ENCODE assay signal across 19 cellular contexts in genomic region chr7:917255-918117, GRCh38. TPM values are rescaled to one million over a fixed set of nuclear protein-coding genes. Genes with fewer than 3 reads are reported as not detected.
DNase-seq lines count a peak whose midpoint lies in the region; ATAC-seq, FAIRE-seq and TF ChIP-seq lines count a peak whose summit lies in the region.
"Had no signal": no experiment of that assay in that cellular context is flagged by ENCODE, and none has a peak within 500 bp of the region (broad histone marks: within the 10 kb centered on the region; RNA-seq: fewer than 3 reads in every experiment).

No MANE protein-coding gene starts in this region.

- H4K20me1 ChIP-seq in HepG2 (ENCODE audit: insufficient read depth, low read length): no peaks in the 10 kb centered on the region
- H4K20me1 ChIP-seq: BLaER1 had no signal

- intact Hi-C loops in right lobe of liver (cut with DNase I): no loop called here
- intact Hi-C loops in HepG2 (cut with micrococcal nuclease; ENCODE audit: unreplicated experiment): no loop called here
- intact Hi-C loops in right cardiac atrium (cut with DNase I): loop anchor here in 1 of 4 donors (10.0 kb wide), 1 partner anchor 147 kb away; no protein-coding TSS in a partner anchor
- intact Hi-C loops in posterior vena cava (cut with DNase I): no loop called here

- TF ChIP-seq EP300 in HepG2 (IDR thresholded peaks at IDR 0.05; ENCODE audit: low read depth in 2 of 2, low read length in 2 of 2): no peak
- no peak for TF ChIP-seq EP300 in HepG2 (CRISPR knock-in tag; IDR thresholded peaks at IDR 0.05; ENCODE audit: borderline replicate concordance)

- TF ChIP-seq RAD21 in HepG2 (CRISPR knock-in tag; IDR thresholded peaks at IDR 0.05): no peak

- H3K9me3 ChIP-seq in right lobe of liver (no peaks in the 10 kb centered on the region), HepG2 (ENCODE audit: low read length) (no peaks in the 10 kb centered on the region), right cardiac atrium (ENCODE audit: control insufficient read depth, low read length) (no peaks in the 10 kb centered on the region)
- H3K9me3 ChIP-seq: BLaER1, Caco-2, pancreas, SK-N-SH, stomach had no signal

- WGBS in right lobe of liver (ENCODE audit: insufficient coverage, low coverage, low lambda C conversion rate, missing lambda C conversion rate): 85% methylated on average over 12 of the region's 33 CpGs
- 97% methylated on average over 25 of the region's 33 CpGs for WGBS in HepG2 (ENCODE audit: low lambda C conversion rate)
- WGBS in right cardiac atrium: 87% methylated on average over 29 of the region's 33 CpGs

- H3K4me1 ChIP-seq in right lobe of liver (no peaks in the 10 kb centered on the region), HepG2 (ENCODE audit: insufficient read depth, low read length) (peaks cover 6% of the 10 kb centered on the region; the same call in 1 of the 2 replicates), right cardiac atrium (ENCODE audit: control insufficient read depth, insufficient read depth, low read length) (no peaks in the 10 kb centered on the region)
- H3K4me1 ChIP-seq: Caco-2, pancreas had no signal

- TF ChIP-seq CTCF in right lobe of liver (IDR thresholded peaks at IDR 0.05) (no peak), HepG2 (CRISPR knock-in tag; IDR thresholded peaks at IDR 0.05) (no peak)

- H3K27ac ChIP-seq in right lobe of liver (no peak overlapping the region), HepG2 (ENCODE audit: extremely low read length, insufficient read depth, low read length) (no peak overlapping the region), right cardiac atrium (ENCODE audit: low read length) (no peak overlapping the region)
- H3K27ac ChIP-seq: BLaER1, pancreas, stomach had no signal

- no TSS peak for BruUV-seq in HepG2 (replicated peaks; lab: Mats Ljungman, UMichigan)

- POLR2A ChIA-PET in HepG2 (lab: Yijun Ruan, JAX): no interaction called here

- DNase-seq in right lobe of liver: peak in 2 of 3 donors; percentile 10 to 24
- no peak for DNase-seq in HepG2 (ENCODE audit: low spot score)
- peak; percentile 2 to 33 (median 31) for DNase-seq in right cardiac atrium
- peak; percentile 50 for DNase-seq in posterior vena cava (ENCODE audit: low spot score)
- no peak for DNase-seq in erythroblast (lab: John Stamatoyannopoulos, UW)
- DNase-seq in OCI-M2 (lab: John Stamatoyannopoulos, UW; ENCODE audit: unreplicated experiment): no peak
- DNase-seq: activated CD4-positive, alpha-beta T cell treated with anti-CD3 and anti-CD28 coated beads, Interleukin-2, amount 10 ng/mL, durations not matched to agents 24 days and 14 days; DND-41; H9; NCI-H1694 treated with DMSO at 0.1 percent for 48 hours; stimulated activated CD8-positive, alpha-beta memory T cell treated with anti-CD3 and anti-CD28 coated beads, Interleukin-4, amount 100 ng/mL, for 48 hours; stomach had no signal

- no peak overlapping the region for H2AFZ ChIP-seq in HepG2 (ENCODE audit: low read length)

- no peaks in the 10 kb centered on the region for H3K36me3 ChIP-seq in right lobe of liver
- no peaks in the 10 kb centered on the region for H3K36me3 ChIP-seq in HepG2 (replicated peaks in 1 of 2; ENCODE audit: control insufficient read depth in 1 of 2, insufficient read depth in 2 of 2, low read length in 2 of 2)
- H3K36me3 ChIP-seq: pancreas had no signal

- FAIRE-seq in HepG2 (lab: Jason Lieb, UNC): no peak
- FAIRE-seq: astrocyte, pancreas had no signal

- H3K4me3 ChIP-seq in right lobe of liver (no peak overlapping the region), HepG2 (replicated peaks in 1 of 3; ENCODE audit: insufficient read depth in 1 of 3, low read depth in 2 of 3, low read length in 3 of 3) (no peak overlapping the region), right cardiac atrium (ENCODE audit: low read length) (no peak overlapping the region)
- H3K4me3 ChIP-seq: BLaER1, pancreas, stomach had no signal

- in situ Hi-C loops in HepG2 (cut with HindIII; ENCODE audit: extremely low pct_ligation_motif_present, low pct_unique_long_range_greater_than_20kb): no loop called here

- no peak overlapping the region for H3K4me2 ChIP-seq in HepG2 (ENCODE audit: low read depth, low read length)
- H3K4me2 ChIP-seq: BLaER1 had no signal

- no peaks in the 10 kb centered on the region for H3K27me3 ChIP-seq in right lobe of liver
- H3K27me3 ChIP-seq in HepG2 (ENCODE audit: control insufficient read depth in 1 of 2, insufficient read depth in 2 of 2, low read length in 2 of 2): no peaks in the 10 kb centered on the region
- H3K27me3 ChIP-seq in right cardiac atrium (ENCODE audit: control insufficient read depth, insufficient read depth): no peaks in the 10 kb centered on the region
- H3K27me3 ChIP-seq: BLaER1, pancreas, stomach had no signal

- ATAC-seq in right lobe of liver: no peak
- ATAC-seq in HepG2: no peak
- ATAC-seq in right cardiac atrium: no peak
- ATAC-seq in GM18520 (IDR thresholded peaks at IDR 0.05; ENCODE audit: unreplicated experiment): no peak
- ATAC-seq: naive thymus-derived CD8-positive, alpha-beta T cell had no signal

- no peaks in the 10 kb centered on the region for H3K79me2 ChIP-seq in HepG2 (ENCODE audit: insufficient read depth, low read length)

- TF ChIP-seq POLR2A in right lobe of liver (IDR thresholded peaks at IDR 0.05): no peak
- TF ChIP-seq POLR2A in HepG2 (IDR thresholded peaks at IDR 0.05; ENCODE audit: insufficient read depth in 1 of 2, low read depth in 2 of 2, low read length in 2 of 2): no peak
- TF ChIP-seq POLR2A in erythroblast (IDR thresholded peaks at IDR 0.05; ENCODE audit: low read length): no peak

- H3K9ac ChIP-seq in HepG2 (ENCODE audit: insufficient read depth, low read depth, low read length): no peak overlapping the region
- H3K9ac ChIP-seq: BLaER1, SK-N-SH had no signal

- CTCF ChIA-PET in HepG2 (lab: Yijun Ruan, JAX; ENCODE audit: low intra/inter-chr PET ratio, low total read pairs): no interaction called here

RNA-seq across cellular contexts. Expression of gene ADAP1, which starts 37.0 kb away (rescaled TPM):
- total RNA-seq in right lobe of liver (1 to 10 TPM; 1.4 to 4.2 (median 2.7) TPM), HepG2 (2016; rRNA removed; fragmentation: Illumina TruSeq; extraction: Trizol) (18.3 and 24.6 TPM in 2 replicates), right cardiac atrium (1 to 10 TPM; 4.8 to 7.1 (median 6.4) TPM), posterior vena cava (10 to 100 TPM; 16.3 to 17.8 TPM)
- 23.5 and 25.0 TPM in 2 replicates for total RNA-seq in HepG2 (2016; cell fraction: cytosol; rRNA removed; fragmentation: Illumina TruSeq; extraction: Trizol; ENCODE audit: low read depth)
- 16.6 and 27.2 TPM in 2 replicates for total RNA-seq in HepG2 (2016; cell fraction: insoluble cytoplasmic fraction; rRNA removed; fragmentation: Illumina TruSeq; extraction: Trizol)
- 46.3 and 47.4 TPM in 2 replicates for total RNA-seq in HepG2 (2016; cell fraction: membrane; rRNA removed; fragmentation: Illumina TruSeq; extraction: Trizol)
- 13.2 TPM in 2 replicates for total RNA-seq in HepG2 (2016; cell fraction: nucleus; rRNA removed; fragmentation: Illumina TruSeq; extraction: Trizol)
- polyA plus RNA-seq in HepG2 (2011; rRNA removed) (10.5 and 15.0 TPM in 2 replicates), right cardiac atrium (8.4 TPM)
- 11.8 and 14.5 TPM in 2 replicates for polyA plus RNA-seq in HepG2 (2011; cell fraction: cytosol; rRNA removed)
- polyA plus RNA-seq in HepG2 (2011; cell fraction: nucleus; rRNA removed): 19.8 and 24.0 TPM in 2 replicates
- polyA plus RNA-seq in HepG2 (2012): 15.3 and 21.4 TPM in 2 replicates
- 24.2 and 28.1 TPM in 2 replicates for polyA plus RNA-seq in HepG2 (2016; cell fraction: cytosol; fragmentation: Illumina TruSeq; extraction: Trizol; ENCODE audit: low read depth)
- polyA plus RNA-seq in HepG2 (2016; cell fraction: insoluble cytoplasmic fraction; fragmentation: Illumina TruSeq; extraction: Trizol; ENCODE audit: low read depth): 17.0 and 28.9 TPM in 2 replicates
- polyA plus RNA-seq in HepG2 (2016; cell fraction: membrane; fragmentation: Illumina TruSeq; extraction: Trizol; ENCODE audit: low read depth): 45.2 and 45.4 TPM in 2 replicates
- polyA plus RNA-seq in HepG2 (2016; cell fraction: nucleus; fragmentation: Illumina TruSeq; extraction: Trizol; ENCODE audit: insufficient read depth, low read depth): 26.8 and 30.8 TPM in 2 replicates
- polyA minus RNA-seq in HepG2 (2011; rRNA and poly(A)+ RNA removed; ENCODE audit: low replicate concordance): 3.5 and 14.9 TPM in 2 replicates
- polyA minus RNA-seq in HepG2 (2011; cell fraction: cytosol; rRNA and poly(A)+ RNA removed): 7.5 and 11.2 TPM in 2 replicates
- 5.2 and 7.6 TPM in 2 replicates for polyA minus RNA-seq in HepG2 (2011; cell fraction: nucleus; rRNA and poly(A)+ RNA removed)

RNA-seq across cellular contexts. Expression of gene GET4, which starts 41.1 kb away (rescaled TPM):
- total RNA-seq in right lobe of liver (10 to 100 TPM; 15.6 to 38.3 (median 28.3) TPM), HepG2 (2016; rRNA removed; fragmentation: Illumina TruSeq; extraction: Trizol) (28.2 and 31.6 TPM in 2 replicates), right cardiac atrium (10 to 100 TPM; 20.1 to 23.6 (median 22.2) TPM), posterior vena cava (10 to 100 TPM; 13.2 to 16.3 TPM)
- total RNA-seq in HepG2 (2016; cell fraction: cytosol; rRNA removed; fragmentation: Illumina TruSeq; extraction: Trizol; ENCODE audit: low read depth): 7.8 and 8.0 TPM in 2 replicates
- 27.8 and 31.5 TPM in 2 replicates for total RNA-seq in HepG2 (2016; cell fraction: insoluble cytoplasmic fraction; rRNA removed; fragmentation: Illumina TruSeq; extraction: Trizol)
- 18.9 and 22.1 TPM in 2 replicates for total RNA-seq in HepG2 (2016; cell fraction: membrane; rRNA removed; fragmentation: Illumina TruSeq; extraction: Trizol)
- total RNA-seq in HepG2 (2016; cell fraction: nucleus; rRNA removed; fragmentation: Illumina TruSeq; extraction: Trizol): 26.6 and 28.2 TPM in 2 replicates
- polyA plus RNA-seq in HepG2 (2011; rRNA removed) (35.2 and 44.4 TPM in 2 replicates), right cardiac atrium (22.2 TPM)
- 32.6 and 49.3 TPM in 2 replicates for polyA plus RNA-seq in HepG2 (2011; cell fraction: cytosol; rRNA removed)
- 186 and 201 TPM in 2 replicates for polyA plus RNA-seq in HepG2 (2011; cell fraction: nucleus; rRNA removed)
- 33.0 and 39.4 TPM in 2 replicates for polyA plus RNA-seq in HepG2 (2012)
- polyA plus RNA-seq in HepG2 (2016; cell fraction: cytosol; fragmentation: Illumina TruSeq; extraction: Trizol; ENCODE audit: low read depth): 13.8 and 16.4 TPM in 2 replicates
- 49.1 and 51.2 TPM in 2 replicates for polyA plus RNA-seq in HepG2 (2016; cell fraction: insoluble cytoplasmic fraction; fragmentation: Illumina TruSeq; extraction: Trizol; ENCODE audit: low read depth)
- polyA plus RNA-seq in HepG2 (2016; cell fraction: membrane; fragmentation: Illumina TruSeq; extraction: Trizol; ENCODE audit: low read depth): 21.9 and 26.3 TPM in 2 replicates
- polyA plus RNA-seq in HepG2 (2016; cell fraction: nucleus; fragmentation: Illumina TruSeq; extraction: Trizol; ENCODE audit: insufficient read depth, low read depth): 111 and 112 TPM in 2 replicates
- 16.3 and 17.4 TPM in 2 replicates for polyA minus RNA-seq in HepG2 (2011; rRNA and poly(A)+ RNA removed; ENCODE audit: low replicate concordance)
- 9.7 and 12.6 TPM in 2 replicates for polyA minus RNA-seq in HepG2 (2011; cell fraction: cytosol; rRNA and poly(A)+ RNA removed)
- 19.2 and 26.4 TPM in 2 replicates for polyA minus RNA-seq in HepG2 (2011; cell fraction: nucleus; rRNA and poly(A)+ RNA removed)

RNA-seq across cellular contexts. Expression of gene COX19, which starts 57.9 kb away (rescaled TPM):
- total RNA-seq in right lobe of liver (1 to 10 TPM; 3.2 to 6.5 (median 4.0) TPM), HepG2 (2016; rRNA removed; fragmentation: Illumina TruSeq; extraction: Trizol) (6.5 and 11.5 TPM in 2 replicates), right cardiac atrium (1 to 10 TPM; 6.3 to 8.8 (median 7.8) TPM), posterior vena cava (1 to 10 TPM; 5.9 to 8.4 TPM)
- 2.6 and 3.0 TPM in 2 replicates for total RNA-seq in HepG2 (2016; cell fraction: cytosol; rRNA removed; fragmentation: Illumina TruSeq; extraction: Trizol; ENCODE audit: low read depth)
- 7.4 and 15.2 TPM in 2 replicates for total RNA-seq in HepG2 (2016; cell fraction: insoluble cytoplasmic fraction; rRNA removed; fragmentation: Illumina TruSeq; extraction: Trizol)
- total RNA-seq in HepG2 (2016; cell fraction: membrane; rRNA removed; fragmentation: Illumina TruSeq; extraction: Trizol): 7.6 and 8.2 TPM in 2 replicates
- 21.5 and 23.4 TPM in 2 replicates for total RNA-seq in HepG2 (2016; cell fraction: nucleus; rRNA removed; fragmentation: Illumina TruSeq; extraction: Trizol)
- polyA plus RNA-seq in HepG2 (2011; rRNA removed) (21.0 and 21.7 TPM in 2 replicates), right cardiac atrium (5.8 TPM)
- polyA plus RNA-seq in HepG2 (2011; cell fraction: cytosol; rRNA removed): 12.5 and 14.3 TPM in 2 replicates
- 59.5 and 79.7 TPM in 2 replicates for polyA plus RNA-seq in HepG2 (2011; cell fraction: nucleus; rRNA removed)
- polyA plus RNA-seq in HepG2 (2012): 14.5 and 16.2 TPM in 2 replicates
- polyA plus RNA-seq in HepG2 (2016; cell fraction: cytosol; fragmentation: Illumina TruSeq; extraction: Trizol; ENCODE audit: low read depth): 2.2 and 2.3 TPM in 2 replicates
- polyA plus RNA-seq in HepG2 (2016; cell fraction: insoluble cytoplasmic fraction; fragmentation: Illumina TruSeq; extraction: Trizol; ENCODE audit: low read depth): 11.0 and 11.3 TPM in 2 replicates
- 3.6 and 3.8 TPM in 2 replicates for polyA plus RNA-seq in HepG2 (2016; cell fraction: membrane; fragmentation: Illumina TruSeq; extraction: Trizol; ENCODE audit: low read depth)
- 32.8 and 35.0 TPM in 2 replicates for polyA plus RNA-seq in HepG2 (2016; cell fraction: nucleus; fragmentation: Illumina TruSeq; extraction: Trizol; ENCODE audit: insufficient read depth, low read depth)
- 12.8 and 23.5 TPM in 2 replicates for polyA minus RNA-seq in HepG2 (2011; rRNA and poly(A)+ RNA removed; ENCODE audit: low replicate concordance)
- 3.6 and 5.4 TPM in 2 replicates for polyA minus RNA-seq in HepG2 (2011; cell fraction: cytosol; rRNA and poly(A)+ RNA removed)
- 50.6 and 61.9 TPM in 2 replicates for polyA minus RNA-seq in HepG2 (2011; cell fraction: nucleus; rRNA and poly(A)+ RNA removed)

Comparison
In these comparisons a context has a peak if more than half of its experiments do, and no peak if none do; other contexts are left out.
1. DNase-seq: peak in right lobe of liver (2 of 3), right cardiac atrium (3 of 3) and posterior vena cava (single experiment); none in HepG2 (single experiment), erythroblast (0 of 2) and OCI-M2 (single experiment).